16 cellular contexts compared by ENCODE assay signal in genomic region chr20:58627212-58628072, GRCh38. TPM values are rescaled to one million over a fixed set of nuclear protein-coding genes. Genes with fewer than 3 reads are reported as not detected.
DNase-seq lines count a peak whose midpoint lies in the region; ATAC-seq and TF ChIP-seq lines count a peak whose summit lies in the region.
"Had no signal": no experiment of that assay in that cellular context is flagged by ENCODE, and none has a peak within 500 bp of the region (broad histone marks: within the 10 kb centered on the region; RNA-seq: fewer than 3 reads in every experiment).

No MANE protein-coding gene starts in this region.

- H3K4me2 ChIP-seq in OCI-LY3 (ENCODE audit: low read length): peak overlapping the region; percentile 6; the same call in 1 of the 2 replicates

- H3K79me2 ChIP-seq in OCI-LY3 (ENCODE audit: low read length): no peaks in the 10 kb centered on the region

- H3K4me3 Mint-ChIP-seq in natural killer cell: no peak overlapping the region

- H3K27ac Mint-ChIP-seq in natural killer cell: no peak overlapping the region

- TF ChIP-seq CTCF in GM12873 (IDR thresholded peaks at IDR 0.05; ENCODE audit: insufficient read depth, low read depth, low read length, missing control alignments) (peak; percentile 5), GM20000 (IDR thresholded peaks at IDR 0.05; ENCODE audit: extremely low read depth, missing control alignments) (no peak), OCI-LY3 (IDR thresholded peaks at IDR 0.05; ENCODE audit: low read depth, low read length) (no peak), mucosa of descending colon (IDR thresholded peaks at IDR 0.05) (no peak), natural killer cell (IDR thresholded peaks at IDR 0.05) (no peak)

- no peak overlapping the region for H3K4me3 ChIP-seq in OCI-LY3 (ENCODE audit: low read length)
- H3K4me3 ChIP-seq in mucosa of descending colon: no peak overlapping the region
- H3K4me3 ChIP-seq: SJSA1, suprapubic skin had no signal

- H2AFZ ChIP-seq in OCI-LY3 (ENCODE audit: low read depth, low read length): no peak overlapping the region

- no peaks in the 10 kb centered on the region for H3K36me3 Mint-ChIP-seq in natural killer cell

- H3K4me1 ChIP-seq in OCI-LY3 (ENCODE audit: low read length) (peaks cover 13% of the 10 kb centered on the region), mucosa of descending colon (ENCODE audit: low read depth) (no peaks in the 10 kb centered on the region)

- DNase-seq in GM20000 (ENCODE audit: low spot score): peak; percentile 25
- no peak for DNase-seq in mucosa of descending colon
- no peak for DNase-seq in natural killer cell
- DNase-seq: activated T-cell treated with anti-CD3 and anti-CD28 coated beads, Interleukin-2, amount 50 U/mL, for 48 hours; AML-193; amygdala; GDM1; kidney glomerular epithelial cell; NCI-H187 treated with DMSO at 0.1 percent for 48 hours; NCI-H446 treated with DMSO at 0.1 percent for 48 hours had no signal

- H4K20me1 ChIP-seq in OCI-LY3 (ENCODE audit: insufficient read depth, low read length): no peaks in the 10 kb centered on the region

- H3K27me3 Mint-ChIP-seq in natural killer cell (ENCODE audit: low read depth in 2 of 2): peaks cover 0 to 3% of the 10 kb centered on the region in 2 donors

- H3K9me3 ChIP-seq in OCI-LY3 (ENCODE audit: insufficient read depth, low read length): no peaks in the 10 kb centered on the region
- H3K9me3 ChIP-seq in mucosa of descending colon: no peaks in the 10 kb centered on the region
- H3K9me3 ChIP-seq: SJSA1, suprapubic skin had no signal

- H3K27ac ChIP-seq in OCI-LY3 (ENCODE audit: low read length): no peak overlapping the region
- H3K27ac ChIP-seq: SJSA1, suprapubic skin had no signal

- peaks cover 38% of the 10 kb centered on the region for H3K27me3 ChIP-seq in OCI-LY3 (ENCODE audit: low read depth, low read length)
- H3K27me3 ChIP-seq: SJSA1, suprapubic skin had no signal

- H3K9ac ChIP-seq in OCI-LY3 (ENCODE audit: low read length): no peak overlapping the region

- H3K36me3 ChIP-seq in OCI-LY3 (replicated peaks; ENCODE audit: low read depth, low read length) (no peaks in the 10 kb centered on the region), mucosa of descending colon (ENCODE audit: low read depth) (no peaks in the 10 kb centered on the region)
- H3K36me3 ChIP-seq: SJSA1, suprapubic skin had no signal

- peaks cover 10 to 11% of the 10 kb centered on the region in 2 donors for H3K4me1 Mint-ChIP-seq in natural killer cell

- ATAC-seq in mucosa of descending colon (peak; percentile 34), HG03520 (IDR thresholded peaks at IDR 0.05; ENCODE audit: unreplicated experiment) (no peak), HG03439 (IDR thresholded peaks at IDR 0.05; ENCODE audit: unreplicated experiment) (no peak), natural killer cell (no peak)

- intact Hi-C loops in mucosa of descending colon (cut with DNase I, micrococcal nuclease): no loop called here
- intact Hi-C loops in natural killer cell (cut with micrococcal nuclease): no loop called here

- no peaks in the 10 kb centered on the region for H3K9me3 Mint-ChIP-seq in natural killer cell

RNA-seq across cellular contexts. Expression of gene STX16, which starts 23.6 kb away (rescaled TPM):
- total RNA-seq in mucosa of descending colon: 10 to 100 TPM; 42.2 to 70.4 (median 43.1) TPM
- 100 to 1,000 TPM; 136 to 146 (median 143) TPM for total RNA-seq in natural killer cell
